7 cellular contexts compared by ENCODE assay signal in genomic region chr17:748604-749003, GRCh38. TPM values are rescaled to one million over a fixed set of nuclear protein-coding genes. Genes with fewer than 3 reads are reported as not detected.
DNase-seq lines count a peak whose midpoint lies in the region; ATAC-seq, FAIRE-seq and TF ChIP-seq lines count a peak whose summit lies in the region.
"Not testable (repeated sequence)": the region's sequence is repeated elsewhere in the genome, so short reads cannot be mapped to it uniquely, and the experiment has no call there.

No MANE protein-coding gene starts in this region.

- H3K4me1 ChIP-seq in Loucy (ENCODE audit: insufficient read depth, low read length, poor library complexity, severe bottlenecking) (peaks cover 27% of the 10 kb centered on the region), HepG2 (ENCODE audit: insufficient read depth, low read length) (peaks cover 42% of the 10 kb centered on the region)

- not testable (repeated sequence) for TF ChIP-seq POLR2A in HepG2 (IDR thresholded peaks at IDR 0.05; ENCODE audit: insufficient read depth in 1 of 2, low read depth in 2 of 2, low read length in 2 of 2)

- not testable (repeated sequence) for TF ChIP-seq CTCF in Calu3 (IDR thresholded peaks at IDR 0.05; ENCODE audit: unreplicated experiment); Loucy (conservative IDR thresholded peaks at IDR 0.05; ENCODE audit: low read length); brain (conservative IDR thresholded peaks at IDR 0.05); HepG2 (CRISPR knock-in tag; IDR thresholded peaks at IDR 0.05)

- TF ChIP-seq RAD21 in HepG2 (CRISPR knock-in tag; IDR thresholded peaks at IDR 0.05), result not testable (repeated sequence)

- FAIRE-seq in HepG2 (lab: Jason Lieb, UNC), result not testable (repeated sequence)
- peak; percentile 87 for FAIRE-seq in urothelium cell line (lab: Jason Lieb, UNC)

- H3K4me2 ChIP-seq in Loucy (ENCODE audit: low read depth, low read length, poor library complexity, severe bottlenecking), result peak overlapping the region; percentile 51
- H3K4me2 ChIP-seq in HepG2 (ENCODE audit: low read depth, low read length), result not testable (repeated sequence)

- H3K9me3 ChIP-seq in Loucy (ENCODE audit: insufficient read depth, low read depth, low read length); HepG2 (ENCODE audit: low read length): not testable (repeated sequence)

- in situ Hi-C loops in HepG2 (cut with HindIII; ENCODE audit: extremely low pct_ligation_motif_present, low pct_unique_long_range_greater_than_20kb), result not testable (repeated sequence)

- not testable (repeated sequence) for H2AFZ ChIP-seq in Loucy (ENCODE audit: low read length); HepG2 (ENCODE audit: low read length)

- H3K27me3 Mint-ChIP-seq in Calu3 (ENCODE audit: unreplicated experiment); activated CD4-positive, alpha-beta T cell treated with anti-CD3 and anti-CD28 coated beads, Interleukin-2, amount 10 ng/mL, durations not matched to agents 24 days and 14 days; brain: not testable (repeated sequence)

- H3K79me2 ChIP-seq in Loucy (ENCODE audit: insufficient read depth, low read length), result peaks cover 40% of the 10 kb centered on the region
- H3K79me2 ChIP-seq in HepG2 (ENCODE audit: insufficient read depth, low read length), result peaks cover 30% of the 10 kb centered on the region

- not testable (repeated sequence) for DNase-seq in Calu3; activated CD4-positive, alpha-beta T cell treated with anti-CD3 and anti-CD28 coated beads, Interleukin-2, amount 10 ng/mL, durations not matched to agents 24 days and 14 days; HepG2 (ENCODE audit: low spot score); urothelium cell line (ENCODE audit: low spot score)
- DNase-seq in posterior vena cava (ENCODE audit: low spot score), result peak; percentile 15

- CTCF ChIA-PET in Calu3 (lab: Charles Lee); HepG2 (lab: Yijun Ruan, JAX; ENCODE audit: low intra/inter-chr PET ratio, low total read pairs): not testable (repeated sequence)

- H3K36me3 ChIP-seq in Loucy (ENCODE audit: insufficient read depth, low read length), result peaks cover 39% of the 10 kb centered on the region; the same call in 1 of the 2 replicates
- H3K36me3 ChIP-seq in HepG2 (replicated peaks in 1 of 2; ENCODE audit: control insufficient read depth in 1 of 2, insufficient read depth in 2 of 2, low read length in 2 of 2), result peaks cover 23 to 47% of the 10 kb centered on the region in 2 experiments

- ATAC-seq in HepG2, result not testable (repeated sequence)

- not testable (repeated sequence) for H3K27me3 ChIP-seq in Loucy (ENCODE audit: insufficient read depth, low read length, poor library complexity, severe bottlenecking); HepG2 (ENCODE audit: control insufficient read depth in 1 of 2, insufficient read depth in 2 of 2, low read length in 2 of 2)

- not testable (repeated sequence) for H3F3A ChIP-seq in Loucy (ENCODE audit: low read depth)

- not testable (repeated sequence) for TF ChIP-seq EP300 in HepG2 (IDR thresholded peaks at IDR 0.05; ENCODE audit: low read depth in 2 of 2, low read length in 2 of 2); HepG2 (CRISPR knock-in tag; IDR thresholded peaks at IDR 0.05; ENCODE audit: borderline replicate concordance)

- not testable (repeated sequence) for H3K27ac ChIP-seq in HepG2 (ENCODE audit: extremely low read length, insufficient read depth, low read length)

- not testable (repeated sequence) for BruUV-seq in Calu3 (replicated peaks; lab: Mats Ljungman, UMichigan); HepG2 (replicated peaks; lab: Mats Ljungman, UMichigan)

- H3K9me2 ChIP-seq in Loucy (replicated peaks; ENCODE audit: low read depth, low read length), result not testable (repeated sequence)

- H3K9me3 Mint-ChIP-seq in Calu3 (ENCODE audit: low read depth, unreplicated experiment); activated CD4-positive, alpha-beta T cell treated with anti-CD3 and anti-CD28 coated beads, Interleukin-2, amount 10 ng/mL, durations not matched to agents 24 days and 14 days; brain: not testable (repeated sequence)

- 91% methylated on average over 4 of the region's 4 CpGs for WGBS in HepG2 (ENCODE audit: low lambda C conversion rate)

- H3K9ac ChIP-seq in Loucy (ENCODE audit: low read depth, low read length, poor library complexity, severe bottlenecking); HepG2 (ENCODE audit: insufficient read depth, low read depth, low read length): not testable (repeated sequence)

- intact Hi-C loops in Calu3 (cut with micrococcal nuclease; ENCODE audit: unreplicated experiment); activated CD4-positive, alpha-beta T cell treated with anti-CD3 and anti-CD28 coated beads, Interleukin-2, amount 10 ng/mL, durations not matched to agents 24 days and 14 days (cut with micrococcal nuclease); HepG2 (cut with micrococcal nuclease; ENCODE audit: unreplicated experiment); posterior vena cava (cut with DNase I): not testable (repeated sequence)

- H3K4me1 Mint-ChIP-seq in Calu3 (ENCODE audit: low read depth, unreplicated experiment) (peaks cover 24% of the 10 kb centered on the region), brain (peaks cover 40% of the 10 kb centered on the region)
- peaks cover 35% of the 10 kb centered on the region for H3K4me1 Mint-ChIP-seq in activated CD4-positive, alpha-beta T cell treated with anti-CD3 and anti-CD28 coated beads, Interleukin-2, amount 10 ng/mL, durations not matched to agents 24 days and 14 days

- H3K27ac Mint-ChIP-seq in Calu3 (ENCODE audit: unreplicated experiment) (peak overlapping the region; percentile 28), brain (peak overlapping the region in 1 of 5 experiments; percentile 78)
- not testable (repeated sequence) for H3K27ac Mint-ChIP-seq in activated CD4-positive, alpha-beta T cell treated with anti-CD3 and anti-CD28 coated beads, Interleukin-2, amount 10 ng/mL, durations not matched to agents 24 days and 14 days

- not testable (repeated sequence) for H3K4me3 Mint-ChIP-seq in Calu3 (ENCODE audit: low read depth, unreplicated experiment)
- H3K4me3 Mint-ChIP-seq in activated CD4-positive, alpha-beta T cell treated with anti-CD3 and anti-CD28 coated beads, Interleukin-2, amount 10 ng/mL, durations not matched to agents 24 days and 14 days, result peak overlapping the region; percentile 14
- H3K4me3 Mint-ChIP-seq in brain, result peak overlapping the region in 3 of 5 experiments; percentile 12 to 67 (median 31)

- H3K4me3 ChIP-seq in Loucy (ENCODE audit: low read length, poor library complexity, severe bottlenecking), result peak overlapping the region; percentile 43
- not testable (repeated sequence) for H3K4me3 ChIP-seq in HepG2 (replicated peaks in 1 of 3; ENCODE audit: insufficient read depth in 1 of 3, low read depth in 2 of 3, low read length in 3 of 3)

- H4K20me1 ChIP-seq in Loucy (ENCODE audit: insufficient read depth, low read length, poor library complexity, severe bottlenecking); HepG2 (ENCODE audit: insufficient read depth, low read length): not testable (repeated sequence)

- H3K36me3 Mint-ChIP-seq in Calu3 (ENCODE audit: insufficient read depth, unreplicated experiment) (peaks cover 44% of the 10 kb centered on the region), brain (peaks cover 58% of the 10 kb centered on the region)
- peaks cover 66% of the 10 kb centered on the region for H3K36me3 Mint-ChIP-seq in activated CD4-positive, alpha-beta T cell treated with anti-CD3 and anti-CD28 coated beads, Interleukin-2, amount 10 ng/mL, durations not matched to agents 24 days and 14 days (ENCODE audit: low read depth)

- POLR2A ChIA-PET in HepG2 (lab: Yijun Ruan, JAX), result not testable (repeated sequence)

RNA-seq across cellular contexts. Expression of gene GEMIN4, which starts 3.5 kb away (rescaled TPM):
- total RNA-seq in Calu3 (2022), result 30.6 and 31.0 TPM in 2 replicates
- 71.4 and 80.3 TPM in 2 replicates for total RNA-seq in activated CD4-positive, alpha-beta T cell treated with anti-CD3 and anti-CD28 coated beads, Interleukin-2, amount 10 ng/mL, durations not matched to agents 24 days and 14 days
- 16.1 TPM for polyA plus RNA-seq in brain (ENCODE audit: insufficient read depth, low read depth, low replicate concordance)
- 22.7 and 28.2 TPM in 2 replicates for total RNA-seq in HepG2 (2016; rRNA removed; fragmentation: Illumina TruSeq; extraction: Trizol)
- total RNA-seq in HepG2 (2016; cell fraction: cytosol; rRNA removed; fragmentation: Illumina TruSeq; extraction: Trizol; ENCODE audit: low read depth), result 1.6 and 2.8 TPM in 2 replicates
- 23.2 and 25.6 TPM in 2 replicates for total RNA-seq in HepG2 (2016; cell fraction: insoluble cytoplasmic fraction; rRNA removed; fragmentation: Illumina TruSeq; extraction: Trizol)
- total RNA-seq in HepG2 (2016; cell fraction: membrane; rRNA removed; fragmentation: Illumina TruSeq; extraction: Trizol), result 7.3 and 7.8 TPM in 2 replicates
- total RNA-seq in HepG2 (2016; cell fraction: nucleus; rRNA removed; fragmentation: Illumina TruSeq; extraction: Trizol), result 14.5 and 15.4 TPM in 2 replicates
- 10.8 and 13.6 TPM in 2 replicates for polyA plus RNA-seq in HepG2 (2011; rRNA removed)
- 5.1 and 7.0 TPM in 2 replicates for polyA plus RNA-seq in HepG2 (2011; cell fraction: cytosol; rRNA removed)
- 15.7 and 16.5 TPM in 2 replicates for polyA plus RNA-seq in HepG2 (2011; cell fraction: nucleus; rRNA removed)
- 10.4 and 10.6 TPM in 2 replicates for polyA plus RNA-seq in HepG2 (2012)
- 0.83 and 1.1 TPM in 2 replicates for polyA plus RNA-seq in HepG2 (2016; cell fraction: cytosol; fragmentation: Illumina TruSeq; extraction: Trizol; ENCODE audit: low read depth)
- 18.5 and 22.6 TPM in 2 replicates for polyA plus RNA-seq in HepG2 (2016; cell fraction: insoluble cytoplasmic fraction; fragmentation: Illumina TruSeq; extraction: Trizol; ENCODE audit: low read depth)
- 2.1 and 3.2 TPM in 2 replicates for polyA plus RNA-seq in HepG2 (2016; cell fraction: membrane; fragmentation: Illumina TruSeq; extraction: Trizol; ENCODE audit: low read depth)
- 17.5 and 17.6 TPM in 2 replicates for polyA plus RNA-seq in HepG2 (2016; cell fraction: nucleus; fragmentation: Illumina TruSeq; extraction: Trizol; ENCODE audit: insufficient read depth, low read depth)
- 30.3 and 134 TPM in 2 replicates for polyA minus RNA-seq in HepG2 (2011; rRNA and poly(A)+ RNA removed; ENCODE audit: low replicate concordance)
- polyA minus RNA-seq in HepG2 (2011; cell fraction: cytosol; rRNA and poly(A)+ RNA removed), result 6.5 and 6.9 TPM in 2 replicates
- 9.9 and 11.6 TPM in 2 replicates for polyA minus RNA-seq in HepG2 (2011; cell fraction: nucleus; rRNA and poly(A)+ RNA removed)
- total RNA-seq in posterior vena cava, result 10 to 100 TPM; 12.5 to 13.2 TPM

RNA-seq across cellular contexts. Expression of gene TLCD3A, which starts 16.2 kb away (rescaled TPM):
- total RNA-seq in Calu3 (2022) (18.4 and 20.3 TPM in 2 replicates), HepG2 (2016; rRNA removed; fragmentation: Illumina TruSeq; extraction: Trizol) (16.5 and 25.2 TPM in 2 replicates), posterior vena cava (10 to 100 TPM in 1 of 2 donors, 1 to 10 TPM in 1; 9.9 to 10.4 TPM)
- 42.3 and 43.1 TPM in 2 replicates for total RNA-seq in activated CD4-positive, alpha-beta T cell treated with anti-CD3 and anti-CD28 coated beads, Interleukin-2, amount 10 ng/mL, durations not matched to agents 24 days and 14 days
- polyA plus RNA-seq in brain (ENCODE audit: insufficient read depth, low read depth, low replicate concordance) (19.4 TPM), HepG2 (2011; rRNA removed) (46.6 and 53.8 TPM in 2 replicates)
- 11.6 and 12.3 TPM in 2 replicates for total RNA-seq in HepG2 (2016; cell fraction: cytosol; rRNA removed; fragmentation: Illumina TruSeq; extraction: Trizol; ENCODE audit: low read depth)
- total RNA-seq in HepG2 (2016; cell fraction: insoluble cytoplasmic fraction; rRNA removed; fragmentation: Illumina TruSeq; extraction: Trizol), result 16.8 and 25.2 TPM in 2 replicates
- 24.8 and 30.1 TPM in 2 replicates for total RNA-seq in HepG2 (2016; cell fraction: membrane; rRNA removed; fragmentation: Illumina TruSeq; extraction: Trizol)
- 22.5 and 29.8 TPM in 2 replicates for total RNA-seq in HepG2 (2016; cell fraction: nucleus; rRNA removed; fragmentation: Illumina TruSeq; extraction: Trizol)
- polyA plus RNA-seq in HepG2 (2011; cell fraction: cytosol; rRNA removed), result 55.4 and 57.8 TPM in 2 replicates
- 29.5 and 29.7 TPM in 2 replicates for polyA plus RNA-seq in HepG2 (2011; cell fraction: nucleus; rRNA removed)
- polyA plus RNA-seq in HepG2 (2012), result 28.7 and 29.6 TPM in 2 replicates
- 16.6 and 21.9 TPM in 2 replicates for polyA plus RNA-seq in HepG2 (2016; cell fraction: cytosol; fragmentation: Illumina TruSeq; extraction: Trizol; ENCODE audit: low read depth)
- polyA plus RNA-seq in HepG2 (2016; cell fraction: insoluble cytoplasmic fraction; fragmentation: Illumina TruSeq; extraction: Trizol; ENCODE audit: low read depth), result 21.1 and 27.9 TPM in 2 replicates
- 30.8 and 33.2 TPM in 2 replicates for polyA plus RNA-seq in HepG2 (2016; cell fraction: membrane; fragmentation: Illumina TruSeq; extraction: Trizol; ENCODE audit: low read depth)
- polyA plus RNA-seq in HepG2 (2016; cell fraction: nucleus; fragmentation: Illumina TruSeq; extraction: Trizol; ENCODE audit: insufficient read depth, low read depth), result 48.5 and 49.8 TPM in 2 replicates
- 112 and 176 TPM in 2 replicates for polyA minus RNA-seq in HepG2 (2011; rRNA and poly(A)+ RNA removed; ENCODE audit: low replicate concordance)
- polyA minus RNA-seq in HepG2 (2011; cell fraction: cytosol; rRNA and poly(A)+ RNA removed), result 36.8 and 39.7 TPM in 2 replicates
- polyA minus RNA-seq in HepG2 (2011; cell fraction: nucleus; rRNA and poly(A)+ RNA removed), result 18.0 and 23.5 TPM in 2 replicates

RNA-seq across cellular contexts. Expression of gene GLOD4, which starts 33.5 kb away (rescaled TPM):
- total RNA-seq in Calu3 (2022), result 56.9 and 65.7 TPM in 2 replicates
- total RNA-seq in activated CD4-positive, alpha-beta T cell treated with anti-CD3 and anti-CD28 coated beads, Interleukin-2, amount 10 ng/mL, durations not matched to agents 24 days and 14 days, result 82.4 and 83.2 TPM in 2 replicates
- 87.4 TPM for polyA plus RNA-seq in brain (ENCODE audit: insufficient read depth, low read depth, low replicate concordance)
- 87.8 and 112 TPM in 2 replicates for total RNA-seq in HepG2 (2016; rRNA removed; fragmentation: Illumina TruSeq; extraction: Trizol)
- total RNA-seq in HepG2 (2016; cell fraction: cytosol; rRNA removed; fragmentation: Illumina TruSeq; extraction: Trizol; ENCODE audit: low read depth), result 9.8 and 11.3 TPM in 2 replicates
- total RNA-seq in HepG2 (2016; cell fraction: insoluble cytoplasmic fraction; rRNA removed; fragmentation: Illumina TruSeq; extraction: Trizol), result 79.1 and 124 TPM in 2 replicates
- 22.5 and 25.3 TPM in 2 replicates for total RNA-seq in HepG2 (2016; cell fraction: membrane; rRNA removed; fragmentation: Illumina TruSeq; extraction: Trizol)
- 44.3 and 54.7 TPM in 2 replicates for total RNA-seq in HepG2 (2016; cell fraction: nucleus; rRNA removed; fragmentation: Illumina TruSeq; extraction: Trizol)
- polyA plus RNA-seq in HepG2 (2011; rRNA removed), result 42.0 and 53.7 TPM in 2 replicates
- 29.7 and 47.5 TPM in 2 replicates for polyA plus RNA-seq in HepG2 (2011; cell fraction: cytosol; rRNA removed)
- polyA plus RNA-seq in HepG2 (2011; cell fraction: nucleus; rRNA removed), result 30.6 and 44.9 TPM in 2 replicates
- 56.4 and 101 TPM in 2 replicates for polyA plus RNA-seq in HepG2 (2012)
- polyA plus RNA-seq in HepG2 (2016; cell fraction: cytosol; fragmentation: Illumina TruSeq; extraction: Trizol; ENCODE audit: low read depth), result 6.7 and 7.7 TPM in 2 replicates
- polyA plus RNA-seq in HepG2 (2016; cell fraction: insoluble cytoplasmic fraction; fragmentation: Illumina TruSeq; extraction: Trizol; ENCODE audit: low read depth), result 153 and 154 TPM in 2 replicates
- polyA plus RNA-seq in HepG2 (2016; cell fraction: membrane; fragmentation: Illumina TruSeq; extraction: Trizol; ENCODE audit: low read depth), result 13.2 and 14.9 TPM in 2 replicates
- 86.8 and 90.1 TPM in 2 replicates for polyA plus RNA-seq in HepG2 (2016; cell fraction: nucleus; fragmentation: Illumina TruSeq; extraction: Trizol; ENCODE audit: insufficient read depth, low read depth)
- 13.1 and 20.3 TPM in 2 replicates for polyA minus RNA-seq in HepG2 (2011; rRNA and poly(A)+ RNA removed; ENCODE audit: low replicate concordance)
- polyA minus RNA-seq in HepG2 (2011; cell fraction: cytosol; rRNA and poly(A)+ RNA removed), result 14.1 and 21.6 TPM in 2 replicates
- polyA minus RNA-seq in HepG2 (2011; cell fraction: nucleus; rRNA and poly(A)+ RNA removed), result 37.0 and 38.0 TPM in 2 replicates
- 10 to 100 TPM; 40.2 to 41.5 TPM for total RNA-seq in posterior vena cava

RNA-seq across cellular contexts. Expression of gene MRM3, which starts 33.5 kb away (rescaled TPM):
- total RNA-seq in Calu3 (2022) (15.0 and 15.2 TPM in 2 replicates), HepG2 (2016; rRNA removed; fragmentation: Illumina TruSeq; extraction: Trizol) (25.5 and 30.3 TPM in 2 replicates), posterior vena cava (1 to 10 TPM; 7.4 to 7.8 TPM)
- total RNA-seq in activated CD4-positive, alpha-beta T cell treated with anti-CD3 and anti-CD28 coated beads, Interleukin-2, amount 10 ng/mL, durations not matched to agents 24 days and 14 days, result 32.5 and 33.1 TPM in 2 replicates
- polyA plus RNA-seq in brain (ENCODE audit: insufficient read depth, low read depth, low replicate concordance) (13.9 TPM), HepG2 (2011; rRNA removed) (12.3 and 12.4 TPM in 2 replicates)
- total RNA-seq in HepG2 (2016; cell fraction: cytosol; rRNA removed; fragmentation: Illumina TruSeq; extraction: Trizol; ENCODE audit: low read depth), result 4.8 and 5.8 TPM in 2 replicates
- total RNA-seq in HepG2 (2016; cell fraction: insoluble cytoplasmic fraction; rRNA removed; fragmentation: Illumina TruSeq; extraction: Trizol), result 26.8 and 31.7 TPM in 2 replicates
- 8.4 and 8.7 TPM in 2 replicates for total RNA-seq in HepG2 (2016; cell fraction: membrane; rRNA removed; fragmentation: Illumina TruSeq; extraction: Trizol)
- total RNA-seq in HepG2 (2016; cell fraction: nucleus; rRNA removed; fragmentation: Illumina TruSeq; extraction: Trizol), result 17.8 and 20.7 TPM in 2 replicates
- 16.1 and 17.4 TPM in 2 replicates for polyA plus RNA-seq in HepG2 (2011; cell fraction: cytosol; rRNA removed)
- polyA plus RNA-seq in HepG2 (2011; cell fraction: nucleus; rRNA removed), result 9.4 and 10.2 TPM in 2 replicates
- 12.8 and 14.9 TPM in 2 replicates for polyA plus RNA-seq in HepG2 (2012)
- 3.0 and 3.1 TPM in 2 replicates for polyA plus RNA-seq in HepG2 (2016; cell fraction: cytosol; fragmentation: Illumina TruSeq; extraction: Trizol; ENCODE audit: low read depth)
- 25.8 and 28.8 TPM in 2 replicates for polyA plus RNA-seq in HepG2 (2016; cell fraction: insoluble cytoplasmic fraction; fragmentation: Illumina TruSeq; extraction: Trizol; ENCODE audit: low read depth)
- polyA plus RNA-seq in HepG2 (2016; cell fraction: membrane; fragmentation: Illumina TruSeq; extraction: Trizol; ENCODE audit: low read depth), result 4.6 and 4.9 TPM in 2 replicates
- 13.4 and 15.4 TPM in 2 replicates for polyA plus RNA-seq in HepG2 (2016; cell fraction: nucleus; fragmentation: Illumina TruSeq; extraction: Trizol; ENCODE audit: insufficient read depth, low read depth)
- 12.6 and 16.7 TPM in 2 replicates for polyA minus RNA-seq in HepG2 (2011; rRNA and poly(A)+ RNA removed; ENCODE audit: low replicate concordance)
- 6.9 and 10.1 TPM in 2 replicates for polyA minus RNA-seq in HepG2 (2011; cell fraction: cytosol; rRNA and poly(A)+ RNA removed)
- 28.8 and 34.7 TPM in 2 replicates for polyA minus RNA-seq in HepG2 (2011; cell fraction: nucleus; rRNA and poly(A)+ RNA removed)

RNA-seq across cellular contexts. Expression of gene VPS53, which starts 34.0 kb away (rescaled TPM):
- total RNA-seq in Calu3 (2022), result 63.8 and 65.7 TPM in 2 replicates
- 88.9 and 90.6 TPM in 2 replicates for total RNA-seq in activated CD4-positive, alpha-beta T cell treated with anti-CD3 and anti-CD28 coated beads, Interleukin-2, amount 10 ng/mL, durations not matched to agents 24 days and 14 days
- polyA plus RNA-seq in brain (ENCODE audit: insufficient read depth, low read depth, low replicate concordance), result 25.8 TPM
- total RNA-seq in HepG2 (2016; rRNA removed; fragmentation: Illumina TruSeq; extraction: Trizol), result 17.3 and 21.8 TPM in 2 replicates
- total RNA-seq in HepG2 (2016; cell fraction: cytosol; rRNA removed; fragmentation: Illumina TruSeq; extraction: Trizol; ENCODE audit: low read depth), result 8.1 and 10.4 TPM in 2 replicates
- total RNA-seq in HepG2 (2016; cell fraction: insoluble cytoplasmic fraction; rRNA removed; fragmentation: Illumina TruSeq; extraction: Trizol), result 17.9 and 18.2 TPM in 2 replicates
- total RNA-seq in HepG2 (2016; cell fraction: membrane; rRNA removed; fragmentation: Illumina TruSeq; extraction: Trizol), result 6.2 and 7.3 TPM in 2 replicates
- total RNA-seq in HepG2 (2016; cell fraction: nucleus; rRNA removed; fragmentation: Illumina TruSeq; extraction: Trizol), result 13.4 and 15.3 TPM in 2 replicates
- 12.5 and 13.3 TPM in 2 replicates for polyA plus RNA-seq in HepG2 (2011; rRNA removed)
- 7.6 and 8.0 TPM in 2 replicates for polyA plus RNA-seq in HepG2 (2011; cell fraction: cytosol; rRNA removed)
- polyA plus RNA-seq in HepG2 (2011; cell fraction: nucleus; rRNA removed), result 10.5 and 11.7 TPM in 2 replicates
- polyA plus RNA-seq in HepG2 (2012), result 11.0 and 12.6 TPM in 2 replicates
- 1.3 and 1.4 TPM in 2 replicates for polyA plus RNA-seq in HepG2 (2016; cell fraction: cytosol; fragmentation: Illumina TruSeq; extraction: Trizol; ENCODE audit: low read depth)
- 12.9 and 17.6 TPM in 2 replicates for polyA plus RNA-seq in HepG2 (2016; cell fraction: insoluble cytoplasmic fraction; fragmentation: Illumina TruSeq; extraction: Trizol; ENCODE audit: low read depth)
- 3.0 and 3.4 TPM in 2 replicates for polyA plus RNA-seq in HepG2 (2016; cell fraction: membrane; fragmentation: Illumina TruSeq; extraction: Trizol; ENCODE audit: low read depth)
- polyA plus RNA-seq in HepG2 (2016; cell fraction: nucleus; fragmentation: Illumina TruSeq; extraction: Trizol; ENCODE audit: insufficient read depth, low read depth), result 18.7 and 20.8 TPM in 2 replicates
- 109 and 127 TPM in 2 replicates for polyA minus RNA-seq in HepG2 (2011; rRNA and poly(A)+ RNA removed; ENCODE audit: low replicate concordance)
- polyA minus RNA-seq in HepG2 (2011; cell fraction: cytosol; rRNA and poly(A)+ RNA removed), result 24.4 and 27.0 TPM in 2 replicates
- 35.8 and 54.7 TPM in 2 replicates for polyA minus RNA-seq in HepG2 (2011; cell fraction: nucleus; rRNA and poly(A)+ RNA removed)
- 10 to 100 TPM; 61.5 to 62.8 TPM for total RNA-seq in posterior vena cava
